8 cellular contexts compared by ENCODE assay signal in the genomic region with DNA sequence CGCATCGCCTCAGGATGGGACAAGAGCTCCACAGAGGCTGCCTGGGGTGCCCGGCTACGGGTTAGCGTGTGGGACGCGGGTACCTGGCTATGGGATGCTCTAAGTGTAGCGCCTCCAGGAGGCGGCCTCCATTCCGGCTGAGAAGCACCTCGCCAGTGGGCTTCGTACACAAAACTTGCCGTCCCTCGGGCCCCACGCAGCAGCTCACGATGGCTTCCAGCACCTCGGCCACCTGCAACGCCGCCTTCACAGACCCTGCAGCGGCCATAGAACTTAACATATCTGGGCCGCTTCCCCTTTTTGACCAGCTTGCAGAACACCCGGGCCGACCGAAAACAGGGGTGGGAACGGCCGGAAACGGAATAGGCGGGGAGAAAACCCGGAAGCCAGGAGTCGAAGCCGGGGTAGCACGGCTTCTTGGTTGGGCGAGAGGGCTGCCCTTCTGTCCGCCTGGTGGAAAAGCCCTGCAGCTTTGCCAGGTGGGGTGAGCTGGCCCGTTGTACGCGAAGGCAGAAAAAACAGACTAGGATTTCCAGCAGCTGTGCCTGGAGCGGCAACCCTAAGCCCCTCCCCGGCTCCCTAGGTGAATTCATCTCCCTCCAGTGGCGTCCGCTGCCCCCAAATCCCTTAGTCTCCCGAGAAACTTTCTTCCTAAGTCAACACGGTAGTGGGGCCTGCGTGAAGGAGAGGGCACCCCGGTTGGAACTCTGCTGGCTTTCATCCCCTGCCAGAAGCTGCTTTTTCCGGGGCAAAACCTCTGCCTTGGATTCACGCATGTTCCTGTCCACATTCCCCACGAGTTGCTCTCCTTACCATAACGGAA. TPM values are rescaled to one million over a fixed set of nuclear protein-coding genes. Genes with fewer than 3 reads are reported as not detected.
A peak's percentile ranks its signal among the peaks of the same experiment; 100 is the strongest.
DNase-seq lines count a peak whose midpoint lies in the region; ATAC-seq and TF ChIP-seq lines count a peak whose summit lies in the region.

A gene (minus strand): TSS at position 337 of the 823 bp plus-strand sequence. CDS start 57 bp downstream, at position 280.

- H3K9me2 ChIP-seq in SU-DHL-6 (replicated peaks; ENCODE audit: insufficient read depth, low read length), result no peaks in the 10 kb centered on the region

- H3K27ac ChIP-seq in SU-DHL-6 (ENCODE audit: low read depth, low read length) (peak within 1 kb of the TSS; percentile 77), heart left ventricle (peak within 1 kb of the TSS; percentile 82 to 90 (median 84)), upper lobe of left lung (peak within 1 kb of the TSS; percentile 74 to 93 (median 92))

- peaks cover 30% of the 10 kb centered on the region for H3K4me1 ChIP-seq in adipocyte (ENCODE audit: control insufficient read depth, insufficient read depth, low read length)
- H3K4me1 ChIP-seq in heart left ventricle, result peaks cover 0 to 42% (median 25%) of the 10 kb centered on the region in 12 donors
- H3K4me1 ChIP-seq in upper lobe of left lung, result peaks cover 11 to 32% (median 23%) of the 10 kb centered on the region in 4 donors

- TF ChIP-seq CTCF in GM12872 (IDR thresholded peaks at IDR 0.05; ENCODE audit: insufficient read depth, low read depth, low read length), result peak; percentile 41; the same call in 2 of the 3 replicates
- TF ChIP-seq CTCF in SU-DHL-6 (IDR thresholded peaks at IDR 0.05; ENCODE audit: insufficient read depth, low read length, poor library complexity, severe bottlenecking), result no peak
- peak in 10 of 12 donors; percentile 14 to 67 (median 42) for TF ChIP-seq CTCF in heart left ventricle (IDR thresholded peaks at IDR 0.05)
- TF ChIP-seq CTCF in upper lobe of left lung (IDR thresholded peaks at IDR 0.05), result peak in 5 of 6 experiments; percentile 30 to 75 (median 59)

- peaks cover 10% of the 10 kb centered on the region for H3K79me2 ChIP-seq in SU-DHL-6 (ENCODE audit: insufficient read depth, low read length)

- ATAC-seq in HG02642 (IDR thresholded peaks at IDR 0.05; ENCODE audit: poor library complexity, unreplicated experiment) (peak; percentile 99), heart left ventricle (peak; percentile 95 to 99 (median 98)), upper lobe of left lung (ENCODE audit: low FRiP score in 2 of 2) (peak; percentile 98 to 99)

- peak within 1 kb of the TSS; percentile 85 for H3K4me2 ChIP-seq in SU-DHL-6 (ENCODE audit: low read depth, low read length, poor library complexity, severe bottlenecking)

- no peak for TF ChIP-seq EP300 in upper lobe of left lung (IDR thresholded peaks at IDR 0.05)

- peak within 1 kb of the TSS; percentile 76 for H2AFZ ChIP-seq in SU-DHL-6 (ENCODE audit: low read depth, low read length, severe bottlenecking)

- intact Hi-C loops in heart left ventricle (cut with DNase I), result loop anchor here (2.0 to 10.0 kb wide), 15 partner anchors 207 to 836 kb away; a partner anchor contains a TSS
- intact Hi-C loops in posterior cingulate gyrus (cut with DNase I), result loop anchor here (2.0 to 10.0 kb wide), 4 partner anchors 193 to 821 kb away; no protein-coding TSS in a partner anchor

- H3K9ac ChIP-seq in SU-DHL-6 (ENCODE audit: low read length) (peak within 1 kb of the TSS; percentile 79), adipocyte (ENCODE audit: low read length) (peak within 1 kb of the TSS; percentile 94)

- H3K9me3 ChIP-seq in SU-DHL-6 (ENCODE audit: insufficient read depth, low read length) (no peaks in the 10 kb centered on the region), adipocyte (ENCODE audit: control insufficient read depth, low read length) (no peaks in the 10 kb centered on the region), heart left ventricle (no peaks in the 10 kb centered on the region), upper lobe of left lung (no peaks in the 10 kb centered on the region)

- WGBS in heart left ventricle, 4 donors, result 1 to 2% (median 1%) methylated on average over 24 to 49 of the region's 49 CpGs
- 1% methylated on average over 41 to 43 of the region's 49 CpGs for WGBS in upper lobe of left lung, 2 donors

- no peaks in the 10 kb centered on the region for H4K20me1 ChIP-seq in SU-DHL-6 (ENCODE audit: low read depth, low read length)

- H3K4me3 ChIP-seq in SU-DHL-6 (ENCODE audit: insufficient read depth, low read length, poor library complexity, severe bottlenecking) (peak within 1 kb of the TSS; percentile 83), adipocyte (ENCODE audit: low read length) (peak within 1 kb of the TSS; percentile 95), heart left ventricle (peak within 1 kb of the TSS; percentile 57 to 94 (median 78)), upper lobe of left lung (peak within 1 kb of the TSS; percentile 64 to 79 (median 76))

- H3K27me3 ChIP-seq in SU-DHL-6 (ENCODE audit: low read length), result no peaks in the 10 kb centered on the region
- H3K27me3 ChIP-seq in adipocyte (replicated peaks; ENCODE audit: control insufficient read depth, insufficient read depth, low read length), result no peaks in the 10 kb centered on the region
- H3K27me3 ChIP-seq in heart left ventricle, result no peaks in the 10 kb centered on the region
- H3K27me3 ChIP-seq in upper lobe of left lung, result no peaks in the 10 kb centered on the region

- peaks cover 6% of the 10 kb centered on the region; the same call in 1 of the 2 replicates for H3F3A ChIP-seq in SU-DHL-6 (ENCODE audit: insufficient read depth)

- no peaks in the 10 kb centered on the region for H3K36me3 ChIP-seq in SU-DHL-6 (ENCODE audit: low read length)
- no peaks in the 10 kb centered on the region for H3K36me3 ChIP-seq in adipocyte (ENCODE audit: control insufficient read depth, insufficient read depth, low read length, severe bottlenecking)
- H3K36me3 ChIP-seq in heart left ventricle, result peaks cover 0 to 2% (median 0%) of the 10 kb centered on the region in 9 donors
- H3K36me3 ChIP-seq in upper lobe of left lung, result no peaks in the 10 kb centered on the region

- DNase-seq in NCI-H1105 (lab: John Stamatoyannopoulos, UW) (peak; percentile 85), adipocyte (ENCODE audit: low read depth) (peak; percentile 94), heart left ventricle (peak; percentile 93 to 95 (median 94)), posterior cingulate gyrus (peak; percentile 86 to 99 (median 93)), upper lobe of left lung (peak; percentile 87 to 95)

- TF ChIP-seq POLR2A in heart left ventricle (IDR thresholded peaks at IDR 0.05) (peak in 1 of 2 donors; percentile 49), upper lobe of left lung (IDR thresholded peaks at IDR 0.05) (peak in 3 of 4 donors; percentile 59 to 80 (median 59))

RNA-seq across cellular contexts. Expression of the gene that starts here (rescaled TPM):
- total RNA-seq in heart left ventricle, result 10 to 100 TPM in 3 of 9 donors, 1 to 10 TPM in 6; 5.7 to 13.4 (median 9.5) TPM
- 1 to 10 TPM; 4.5 to 4.6 TPM for polyA plus RNA-seq in heart left ventricle
- total RNA-seq in upper lobe of left lung, result 10 to 100 TPM in 3 of 6 donors, 1 to 10 TPM in 3; 3.2 to 18.5 (median 9.7) TPM

Comparison
In these comparisons a context has a peak if more than half of its experiments do, and no peak if none do; other contexts are left out.
1. Peak in every context shown above with its lines: DNase-seq, ATAC-seq, H3K4me3 ChIP-seq and H3K27ac ChIP-seq.